10 cellular contexts compared by ENCODE assay signal in genomic region chr20:4809707-4810106, GRCh38. TPM values are rescaled to one million over a fixed set of nuclear protein-coding genes. Genes with fewer than 3 reads are reported as not detected.
DNase-seq lines count a peak whose midpoint lies in the region; ATAC-seq and TF ChIP-seq lines count a peak whose summit lies in the region.
"Had no signal": no experiment of that assay in that cellular context is flagged by ENCODE, and none has a peak within 500 bp of the region (broad histone marks: within the 10 kb centered on the region; RNA-seq: fewer than 3 reads in every experiment).

No MANE protein-coding gene starts in this region.

- H3K27ac ChIP-seq in PC-9 = no peak overlapping the region

- no peaks in the 10 kb centered on the region for H3K9me3 Mint-ChIP-seq in activated CD4-positive, alpha-beta T cell treated with anti-CD3 and anti-CD28 coated beads, Interleukin-2, amount 10 ng/mL, durations not matched to agents 24 days and 14 days
- H3K9me3 Mint-ChIP-seq in activated T-helper 17 cell treated with anti-CD3 and anti-CD28 coated beads, Interleukin-2, amount 50 U/mL, for 72 hours = no peaks in the 10 kb centered on the region
- H3K9me3 Mint-ChIP-seq in stimulated activated effector memory CD8-positive, alpha-beta T cell treated with anti-CD3 and anti-CD28 coated beads, Interleukin-12 subunit alpha, Interleukin-12 subunit beta, amount 100 ng/mL, for 72 hours = no peaks in the 10 kb centered on the region

- no peak overlapping the region for H3K27ac Mint-ChIP-seq in activated CD4-positive, alpha-beta T cell treated with anti-CD3 and anti-CD28 coated beads, Interleukin-2, amount 10 ng/mL, durations not matched to agents 24 days and 14 days
- peak overlapping the region; percentile 41 for H3K27ac Mint-ChIP-seq in activated T-helper 17 cell treated with anti-CD3 and anti-CD28 coated beads, Interleukin-2, amount 50 U/mL, for 72 hours
- peak overlapping the region; percentile 85 for H3K27ac Mint-ChIP-seq in stimulated activated effector memory CD8-positive, alpha-beta T cell treated with anti-CD3 and anti-CD28 coated beads, Interleukin-12 subunit alpha, Interleukin-12 subunit beta, amount 100 ng/mL, for 72 hours

- no peak overlapping the region for H3K4me3 Mint-ChIP-seq in activated CD4-positive, alpha-beta T cell treated with anti-CD3 and anti-CD28 coated beads, Interleukin-2, amount 10 ng/mL, durations not matched to agents 24 days and 14 days
- peak overlapping the region; percentile 98 for H3K4me3 Mint-ChIP-seq in activated T-helper 17 cell treated with anti-CD3 and anti-CD28 coated beads, Interleukin-2, amount 50 U/mL, for 72 hours
- no peak overlapping the region for H3K4me3 Mint-ChIP-seq in stimulated activated effector memory CD8-positive, alpha-beta T cell treated with anti-CD3 and anti-CD28 coated beads, Interleukin-12 subunit alpha, Interleukin-12 subunit beta, amount 100 ng/mL, for 72 hours

- POLR2A ChIA-PET in PC-9 (lab: Charles Lee; ENCODE audit: unreplicated experiment) = no interaction called here

- H3K27me3 Mint-ChIP-seq in activated CD4-positive, alpha-beta T cell treated with anti-CD3 and anti-CD28 coated beads, Interleukin-2, amount 10 ng/mL, durations not matched to agents 24 days and 14 days = no peaks in the 10 kb centered on the region
- H3K27me3 Mint-ChIP-seq in activated T-helper 17 cell treated with anti-CD3 and anti-CD28 coated beads, Interleukin-2, amount 50 U/mL, for 72 hours = no peaks in the 10 kb centered on the region

- peaks cover 23% of the 10 kb centered on the region for H3K36me3 Mint-ChIP-seq in activated CD4-positive, alpha-beta T cell treated with anti-CD3 and anti-CD28 coated beads, Interleukin-2, amount 10 ng/mL, durations not matched to agents 24 days and 14 days (ENCODE audit: low read depth)
- peaks cover 52% of the 10 kb centered on the region for H3K36me3 Mint-ChIP-seq in activated T-helper 17 cell treated with anti-CD3 and anti-CD28 coated beads, Interleukin-2, amount 50 U/mL, for 72 hours (ENCODE audit: low read depth)
- H3K36me3 Mint-ChIP-seq in stimulated activated effector memory CD8-positive, alpha-beta T cell treated with anti-CD3 and anti-CD28 coated beads, Interleukin-12 subunit alpha, Interleukin-12 subunit beta, amount 100 ng/mL, for 72 hours = peaks cover 54% of the 10 kb centered on the region

- H2AFZ ChIP-seq in PC-9 = no peak overlapping the region

- H3K79me2 ChIP-seq in PC-9 (ENCODE audit: low read depth) = no peaks in the 10 kb centered on the region

- peak; percentile 22 to 45 for DNase-seq in activated CD4-positive, alpha-beta T cell treated with anti-CD3 and anti-CD28 coated beads for 4 hours
- no peak for DNase-seq in activated CD4-positive, alpha-beta T cell treated with anti-CD3 and anti-CD28 coated beads, Interleukin-2, amount 10 ng/mL, durations not matched to agents 24 days and 14 days
- DNase-seq in NCI-H146 (lab: John Stamatoyannopoulos, UW) (peak; percentile 73), PC-9 (no peak), NCI-H1694 treated with DMSO at 0.1 percent for 48 hours (lab: John Stamatoyannopoulos, UW) (no peak), NCI-H2227 (lab: John Stamatoyannopoulos, UW; ENCODE audit: unreplicated experiment) (no peak)
- DNase-seq in stimulated activated effector memory CD8-positive, alpha-beta T cell treated with anti-CD3 and anti-CD28 coated beads, Interleukin-12 subunit alpha, Interleukin-12 subunit beta, amount 100 ng/mL, for 72 hours (ENCODE audit: low spot score in 2 of 2) = no peak
- DNase-seq: ACHN; activated CD4-positive, CD25-positive, alpha-beta regulatory T cell had no signal

- no peak overlapping the region for H3K4me3 ChIP-seq in PC-9

- H4K20me1 ChIP-seq in PC-9 (ENCODE audit: insufficient read depth) = no peaks in the 10 kb centered on the region

- H3K9me3 ChIP-seq in PC-9 (ENCODE audit: insufficient read depth, low read depth) = no peaks in the 10 kb centered on the region

- no peak for ATAC-seq in activated T-helper 17 cell treated with anti-CD3 and anti-CD28 coated beads, Interleukin-2, amount 50 U/mL, for 72 hours (replicated peaks)
- no peak for ATAC-seq in stimulated activated effector memory CD8-positive, alpha-beta T cell treated with anti-CD3 and anti-CD28 coated beads, Interleukin-12 subunit alpha, Interleukin-12 subunit beta, amount 100 ng/mL, for 72 hours

- H3K4me2 ChIP-seq in PC-9 = no peak overlapping the region

- intact Hi-C loops in activated CD4-positive, alpha-beta T cell treated with anti-CD3 and anti-CD28 coated beads, Interleukin-2, amount 10 ng/mL, durations not matched to agents 24 days and 14 days (cut with micrococcal nuclease) = loop anchor here (5.0 kb wide), 1 partner anchor 318 kb away; the partner anchor contains the start of gene CDS2
- intact Hi-C loops in PC-9 (cut with micrococcal nuclease; ENCODE audit: unreplicated experiment) = no loop called here

- no peaks in the 10 kb centered on the region for H3K4me1 ChIP-seq in PC-9 (replicated peaks; ENCODE audit: insufficient read depth)

- peaks cover 65% of the 10 kb centered on the region for H3K4me1 Mint-ChIP-seq in activated CD4-positive, alpha-beta T cell treated with anti-CD3 and anti-CD28 coated beads, Interleukin-2, amount 10 ng/mL, durations not matched to agents 24 days and 14 days
- peaks cover 33% of the 10 kb centered on the region for H3K4me1 Mint-ChIP-seq in activated T-helper 17 cell treated with anti-CD3 and anti-CD28 coated beads, Interleukin-2, amount 50 U/mL, for 72 hours
- peaks cover 88% of the 10 kb centered on the region for H3K4me1 Mint-ChIP-seq in stimulated activated effector memory CD8-positive, alpha-beta T cell treated with anti-CD3 and anti-CD28 coated beads, Interleukin-12 subunit alpha, Interleukin-12 subunit beta, amount 100 ng/mL, for 72 hours

- no TSS peak for BruUV-seq in PC-9 (replicated peaks; lab: Mats Ljungman, UMichigan)

- H3K9me2 ChIP-seq in PC-9 (ENCODE audit: insufficient read depth) = no peaks in the 10 kb centered on the region

- no peak for TF ChIP-seq CTCF in PC-9 (conservative IDR thresholded peaks at IDR 0.05)

- H3K36me3 ChIP-seq in PC-9 (ENCODE audit: low read depth) = no peaks in the 10 kb centered on the region

- no peaks in the 10 kb centered on the region for H3F3A ChIP-seq in PC-9 (ENCODE audit: insufficient read depth, low read depth)

- CTCF ChIA-PET in PC-9 (lab: Charles Lee) = no interaction called here

- H3K27me3 ChIP-seq in PC-9 (ENCODE audit: insufficient read depth, low read depth) = no peaks in the 10 kb centered on the region

RNA-seq across cellular contexts. Expression of gene RASSF2, which starts 13.7 kb away (rescaled TPM):
- 38.1 and 38.5 TPM in 2 replicates for total RNA-seq in activated CD4-positive, alpha-beta T cell treated with anti-CD3 and anti-CD28 coated beads, Interleukin-2, amount 10 ng/mL, durations not matched to agents 24 days and 14 days
- total RNA-seq in activated T-helper 17 cell treated with anti-CD3 and anti-CD28 coated beads, Interleukin-2, amount 50 U/mL, for 72 hours = 10 to 100 TPM; 50.2 to 58.4 TPM
- 8.2 and 9.4 TPM in 2 replicates for total RNA-seq in PC-9 (2021)

Comparison
In these comparisons a context has a peak if more than half of its experiments do, and no peak if none do; other contexts are left out.
1. DNase-seq: peak in activated CD4-positive, alpha-beta T cell treated with anti-CD3 and anti-CD28 coated beads for 4 hours (2 of 2) and NCI-H146 (single experiment); none in activated CD4-positive, alpha-beta T cell treated with anti-CD3 and anti-CD28 coated beads, Interleukin-2, amount 10 ng/mL, durations not matched to agents 24 days and 14 days (single experiment), stimulated activated effector memory CD8-positive, alpha-beta T cell treated with anti-CD3 and anti-CD28 coated beads, Interleukin-12 subunit alpha, Interleukin-12 subunit beta, amount 100 ng/mL, for 72 hours (0 of 2), PC-9 (0 of 2), NCI-H1694 treated with DMSO at 0.1 percent for 48 hours (single experiment) and NCI-H2227 (single experiment).